In the genomic region with DNA sequence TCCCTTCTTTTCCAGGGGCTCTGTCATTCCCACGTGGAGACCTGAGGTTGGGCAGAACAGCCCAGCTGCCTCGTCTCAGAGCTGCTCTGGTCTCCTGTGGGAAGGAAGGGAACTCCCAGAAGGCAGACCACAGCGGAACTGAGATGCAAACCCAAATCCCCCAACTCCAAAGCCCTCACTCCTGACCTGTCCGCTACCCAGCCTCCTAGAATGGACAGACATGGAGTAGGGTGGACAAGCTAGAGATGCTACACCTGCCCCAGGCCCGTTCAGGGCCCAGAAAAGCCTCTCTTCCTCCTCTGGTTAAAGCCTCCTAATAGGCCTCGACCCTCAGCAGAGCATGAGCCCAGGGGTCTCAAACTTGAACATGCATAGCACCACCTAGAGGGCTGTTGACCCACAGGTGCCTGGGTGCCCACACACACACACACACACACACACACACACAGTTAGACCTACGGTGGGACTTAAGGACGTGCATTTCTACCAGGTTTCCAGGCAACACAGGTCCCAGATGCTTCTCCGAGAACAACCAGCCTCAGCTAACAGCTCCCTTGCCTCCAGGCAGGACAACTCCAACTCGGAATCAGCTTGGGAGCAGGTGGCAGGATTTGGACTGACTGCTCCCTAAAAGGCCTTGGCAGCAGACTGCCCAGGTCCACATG, we compare ENCODE assay signal across 15 cellular contexts.
DNase-seq lines count a peak whose midpoint lies in the region; ATAC-seq, FAIRE-seq and TF ChIP-seq lines count a peak whose summit lies in the region.
"Had no signal": no experiment of that assay in that cellular context is flagged by ENCODE, and none has a peak within 500 bp of the region (broad histone marks: within the 10 kb centered on the region; RNA-seq: fewer than 3 reads in every experiment).

No MANE protein-coding gene starts in this region.

- DNase-seq in activated CD8-positive, alpha-beta T cell treated with anti-CD3 and anti-CD28 coated beads for 36 hours: no peak
- DNase-seq in activated CD8-positive, alpha-beta T cell treated with anti-CD3 and anti-CD28 coated beads, Interleukin-2, amount 10 ng/mL, durations not matched to agents 7 days and 5 days: no peak
- no peak for DNase-seq in neural progenitor cell (ENCODE audit: low spot score)
- DNase-seq in uterus: no peak
- DNase-seq in H54 (ENCODE audit: insufficient read length, low spot score): no peak
- no peak for DNase-seq in activated effector memory CD4-positive, alpha-beta T cell treated with anti-CD3 and anti-CD28 coated beads, Interleukin-2, amount 50 U/mL, for 16 hours
- DNase-seq: activated T-cell treated with anti-CD3 and anti-CD28 coated beads, Interleukin-2, amount 50 U/mL, for 24 hours; effector CD4-positive, alpha-beta T cell; H9; natural killer cell; NCI-H2171 treated with DMSO at 0.1 percent for 48 hours; stimulated activated naive CD8-positive, alpha-beta T cell treated with anti-CD3 and anti-CD28 coated beads, Interleukin-15, amount 100 ng/mL, for 72 hours had no signal

- H3K9ac ChIP-seq in neural progenitor cell: no peak overlapping the region

- no peaks in the 10 kb centered on the region for H4K20me1 ChIP-seq in neural progenitor cell (ENCODE audit: low read depth)

- H3K27me3 Mint-ChIP-seq in activated CD8-positive, alpha-beta T cell treated with anti-CD3 and anti-CD28 coated beads for 36 hours: peaks cover 14% of the 10 kb centered on the region
- peaks cover 27% of the 10 kb centered on the region for H3K27me3 Mint-ChIP-seq in activated CD8-positive, alpha-beta T cell treated with anti-CD3 and anti-CD28 coated beads, Interleukin-2, amount 10 ng/mL, durations not matched to agents 7 days and 5 days (ENCODE audit: low read depth)
- no peaks in the 10 kb centered on the region for H3K27me3 Mint-ChIP-seq in neural progenitor cell (ENCODE audit: insufficient read depth, low read depth)

- no peak overlapping the region for H3K4me3 Mint-ChIP-seq in activated CD8-positive, alpha-beta T cell treated with anti-CD3 and anti-CD28 coated beads for 36 hours
- H3K4me3 Mint-ChIP-seq in activated CD8-positive, alpha-beta T cell treated with anti-CD3 and anti-CD28 coated beads, Interleukin-2, amount 10 ng/mL, durations not matched to agents 7 days and 5 days: no peak overlapping the region
- H3K4me3 Mint-ChIP-seq in neural progenitor cell: no peak overlapping the region
- H3K4me3 Mint-ChIP-seq: activated T-cell treated with anti-CD3 and anti-CD28 coated beads, Interleukin-2, amount 50 U/mL, for 24 hours; H9; natural killer cell; stimulated activated naive CD8-positive, alpha-beta T cell treated with anti-CD3 and anti-CD28 coated beads, Interleukin-15, amount 100 ng/mL, for 72 hours had no signal

- H3K79me2 ChIP-seq in neural progenitor cell (ENCODE audit: low read depth): no peaks in the 10 kb centered on the region

- ATAC-seq in activated CD8-positive, alpha-beta T cell treated with anti-CD3 and anti-CD28 coated beads for 36 hours: peak; percentile 30
- ATAC-seq in activated CD8-positive, alpha-beta T cell treated with anti-CD3 and anti-CD28 coated beads, Interleukin-2, amount 10 ng/mL, durations not matched to agents 7 days and 5 days: no peak
- ATAC-seq in HG02642 (IDR thresholded peaks at IDR 0.05; ENCODE audit: poor library complexity, unreplicated experiment): no peak
- ATAC-seq: K562; natural killer cell; stimulated activated naive CD8-positive, alpha-beta T cell treated with anti-CD3 and anti-CD28 coated beads, Interleukin-15, amount 100 ng/mL, for 72 hours had no signal

- H3K36me3 Mint-ChIP-seq in activated CD8-positive, alpha-beta T cell treated with anti-CD3 and anti-CD28 coated beads for 36 hours (ENCODE audit: low read depth): no peaks in the 10 kb centered on the region
- H3K36me3 Mint-ChIP-seq in activated CD8-positive, alpha-beta T cell treated with anti-CD3 and anti-CD28 coated beads, Interleukin-2, amount 10 ng/mL, durations not matched to agents 7 days and 5 days (ENCODE audit: low read depth): no peaks in the 10 kb centered on the region
- no peaks in the 10 kb centered on the region for H3K36me3 Mint-ChIP-seq in neural progenitor cell
- H3K36me3 Mint-ChIP-seq: natural killer cell had no signal

- TF ChIP-seq POLR2A in uterus (IDR thresholded peaks at IDR 0.05) (no peak), H54 (IDR thresholded peaks at IDR 0.05; ENCODE audit: low read depth, low read length) (no peak)

- H3K4me1 ChIP-seq in esophagus (ENCODE audit: control insufficient read depth in 2 of 2, insufficient read depth in 2 of 2, low read length in 1 of 2): peaks cover 10 to 40% of the 10 kb centered on the region in 2 donors
- H3K4me1 ChIP-seq in neural progenitor cell: no peaks in the 10 kb centered on the region
- peaks cover 46 to 75% of the 10 kb centered on the region in 2 donors for H3K4me1 ChIP-seq in uterus

- peaks cover 4% of the 10 kb centered on the region for H3K4me1 Mint-ChIP-seq in activated CD8-positive, alpha-beta T cell treated with anti-CD3 and anti-CD28 coated beads for 36 hours (ENCODE audit: low read depth)
- peaks cover 18% of the 10 kb centered on the region for H3K4me1 Mint-ChIP-seq in activated CD8-positive, alpha-beta T cell treated with anti-CD3 and anti-CD28 coated beads, Interleukin-2, amount 10 ng/mL, durations not matched to agents 7 days and 5 days (ENCODE audit: low read depth)
- H3K4me1 Mint-ChIP-seq in neural progenitor cell: peaks cover 33% of the 10 kb centered on the region

- H3K9me3 ChIP-seq in esophagus (ENCODE audit: control insufficient read depth in 2 of 2, insufficient read depth in 1 of 2, low read depth in 1 of 2, low read length in 1 of 2): no peaks in the 10 kb centered on the region
- H3K9me3 ChIP-seq in neural progenitor cell (ENCODE audit: low read depth): no peaks in the 10 kb centered on the region
- H3K9me3 ChIP-seq in uterus: no peaks in the 10 kb centered on the region

- CTCF ChIA-PET in activated CD8-positive, alpha-beta T cell treated with anti-CD3 and anti-CD28 coated beads for 36 hours (lab: Charles Lee): no interaction called here
- CTCF ChIA-PET in activated CD8-positive, alpha-beta T cell treated with anti-CD3 and anti-CD28 coated beads, Interleukin-2, amount 10 ng/mL, durations not matched to agents 7 days and 5 days (lab: Charles Lee): no interaction called here

- H2AFZ ChIP-seq in neural progenitor cell (replicated peaks): no peak overlapping the region

- intact Hi-C loops in activated CD8-positive, alpha-beta T cell treated with anti-CD3 and anti-CD28 coated beads for 36 hours (cut with micrococcal nuclease): no loop called here
- intact Hi-C loops in uterus (cut with DNase I; ENCODE audit: low total_unique reads): no loop called here

- no peak overlapping the region for H3K4me2 ChIP-seq in neural progenitor cell

- no peak for TF ChIP-seq CTCF in activated CD8-positive, alpha-beta T cell treated with anti-CD3 and anti-CD28 coated beads for 36 hours (IDR thresholded peaks at IDR 0.05)
- TF ChIP-seq CTCF in neural progenitor cell (IDR thresholded peaks at IDR 0.05): no peak
- TF ChIP-seq CTCF in uterus (IDR thresholded peaks at IDR 0.05): no peak

- peak overlapping the region; percentile 59 to 89 for H3K27ac ChIP-seq in esophagus (ENCODE audit: low read depth in 2 of 2, low read length in 1 of 2)
- H3K27ac ChIP-seq in neural progenitor cell: no peak overlapping the region
- peak overlapping the region; percentile 92 to 97 for H3K27ac ChIP-seq in uterus

- POLR2A ChIA-PET in activated CD8-positive, alpha-beta T cell treated with anti-CD3 and anti-CD28 coated beads for 36 hours (lab: Charles Lee): no interaction called here
- POLR2A ChIA-PET in activated CD8-positive, alpha-beta T cell treated with anti-CD3 and anti-CD28 coated beads, Interleukin-2, amount 10 ng/mL, durations not matched to agents 7 days and 5 days (lab: Charles Lee): no interaction called here

- no peak overlapping the region for H3K4me3 ChIP-seq in esophagus (ENCODE audit: low read depth in 1 of 2, low read length in 2 of 2)
- H3K4me3 ChIP-seq in neural progenitor cell: no peak overlapping the region
- no peak overlapping the region for H3K4me3 ChIP-seq in uterus
- H3K4me3 ChIP-seq: K562 had no signal

- H3K27ac Mint-ChIP-seq in activated CD8-positive, alpha-beta T cell treated with anti-CD3 and anti-CD28 coated beads for 36 hours: no peak overlapping the region
- no peak overlapping the region for H3K27ac Mint-ChIP-seq in activated CD8-positive, alpha-beta T cell treated with anti-CD3 and anti-CD28 coated beads, Interleukin-2, amount 10 ng/mL, durations not matched to agents 7 days and 5 days
- peak overlapping the region; percentile 33 for H3K27ac Mint-ChIP-seq in neural progenitor cell
- H3K27ac Mint-ChIP-seq: activated T-cell treated with anti-CD3 and anti-CD28 coated beads, Interleukin-2, amount 50 U/mL, for 24 hours; natural killer cell; stimulated activated naive CD8-positive, alpha-beta T cell treated with anti-CD3 and anti-CD28 coated beads, Interleukin-15, amount 100 ng/mL, for 72 hours had no signal

- H3K9me3 Mint-ChIP-seq in activated CD8-positive, alpha-beta T cell treated with anti-CD3 and anti-CD28 coated beads for 36 hours: no peaks in the 10 kb centered on the region
- H3K9me3 Mint-ChIP-seq in activated CD8-positive, alpha-beta T cell treated with anti-CD3 and anti-CD28 coated beads, Interleukin-2, amount 10 ng/mL, durations not matched to agents 7 days and 5 days (ENCODE audit: insufficient read depth): no peaks in the 10 kb centered on the region
- no peaks in the 10 kb centered on the region for H3K9me3 Mint-ChIP-seq in neural progenitor cell
- H3K9me3 Mint-ChIP-seq: activated T-cell treated with anti-CD3 and anti-CD28 coated beads, Interleukin-2, amount 50 U/mL, for 24 hours; H9; natural killer cell; stimulated activated naive CD8-positive, alpha-beta T cell treated with anti-CD3 and anti-CD28 coated beads, Interleukin-15, amount 100 ng/mL, for 72 hours had no signal

- 55 to 66% methylated on average over 10 of the region's 10 CpGs for WGBS in esophagus, 2 donors

- no peaks in the 10 kb centered on the region for H3F3A ChIP-seq in neural progenitor cell (ENCODE audit: low read depth)

- H3K36me3 ChIP-seq in esophagus (ENCODE audit: control insufficient read depth in 2 of 2, insufficient read depth in 2 of 2, low read length in 1 of 2): no peaks in the 10 kb centered on the region
- no peaks in the 10 kb centered on the region for H3K36me3 ChIP-seq in neural progenitor cell
- no peaks in the 10 kb centered on the region for H3K36me3 ChIP-seq in uterus

- no peaks in the 10 kb centered on the region for H3K27me3 ChIP-seq in esophagus (ENCODE audit: control insufficient read depth in 1 of 2, insufficient read depth in 2 of 2, low read length in 2 of 2)
- peaks cover 8% of the 10 kb centered on the region for H3K27me3 ChIP-seq in neural progenitor cell
- no peaks in the 10 kb centered on the region for H3K27me3 ChIP-seq in uterus

- no peak for FAIRE-seq in H54 (lab: Jason Lieb, UNC)
- FAIRE-seq: K562 had no signal
